ENCODE assay signal across 8 cellular contexts in the genomic region with DNA sequence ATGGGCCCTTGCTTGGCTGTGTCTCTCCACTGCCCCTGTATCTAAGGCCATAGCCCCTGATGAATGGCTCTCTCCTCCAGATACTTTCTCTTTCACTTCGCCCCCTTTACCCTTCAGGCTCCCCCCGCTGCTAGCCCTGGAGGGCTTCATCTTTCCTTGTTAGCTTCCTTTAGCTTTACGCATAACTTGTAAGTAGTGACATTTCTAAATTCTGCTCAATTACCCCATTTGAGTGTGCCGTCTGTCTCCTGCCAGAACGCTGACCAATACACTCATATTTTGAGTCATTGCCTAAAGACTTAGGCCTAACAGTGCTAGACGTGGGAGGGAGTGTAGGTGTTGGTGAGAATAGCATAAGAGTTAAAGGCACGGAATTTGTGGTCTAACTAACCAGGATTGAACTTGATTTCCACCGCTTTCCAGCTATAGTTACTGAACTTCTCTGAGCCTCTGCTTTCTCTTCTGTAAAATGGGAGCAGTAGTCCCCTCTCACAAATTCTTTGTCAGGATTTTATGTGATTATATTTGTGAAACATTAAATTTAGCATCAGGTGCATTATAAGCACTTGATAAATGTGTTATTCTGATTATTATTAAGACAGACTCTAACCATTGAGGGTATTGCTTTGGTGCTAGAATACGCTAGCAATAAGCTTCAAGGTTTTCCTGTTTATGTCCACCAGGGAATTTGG.
DNase-seq lines count a peak whose midpoint lies in the region; ATAC-seq and TF ChIP-seq lines count a peak whose summit lies in the region.

No MANE protein-coding gene starts in this region.

- intact Hi-C loops in activated CD8-positive, alpha-beta T cell treated with anti-CD3 and anti-CD28 coated beads for 36 hours (cut with micrococcal nuclease) = loop anchor here (2.0 kb wide), 1 partner anchor 123 kb away; no protein-coding TSS in a partner anchor

- peak; percentile 80 for DNase-seq in activated CD8-positive, alpha-beta T cell treated with anti-CD3 and anti-CD28 coated beads for 36 hours
- DNase-seq in NCI-H1930 (lab: John Stamatoyannopoulos, UW) = no peak
- no peak for DNase-seq in hepatic stellate cell (ENCODE audit: low spot score)
- no peak for DNase-seq in NCI-H1694 (lab: John Stamatoyannopoulos, UW)
- DNase-seq in NCI-H2227 treated with DMSO at 0.1 percent for 48 hours (lab: John Stamatoyannopoulos, UW) = no peak

- CTCF ChIA-PET in activated CD8-positive, alpha-beta T cell treated with anti-CD3 and anti-CD28 coated beads for 36 hours (lab: Charles Lee) = interaction anchor here (0.9 to 4.6 kb wide), 11 partner anchors 13 to 409 kb away, joined by 3 to 14 read pairs (median 4); no protein-coding TSS in a partner anchor

- no peak for TF ChIP-seq CTCF in activated CD8-positive, alpha-beta T cell treated with anti-CD3 and anti-CD28 coated beads for 36 hours (IDR thresholded peaks at IDR 0.05)

- H3K36me3 ChIP-seq in muscle layer of colon (ENCODE audit: insufficient read depth, low read length) = no peaks in the 10 kb centered on the region

- no peaks in the 10 kb centered on the region for H3K27me3 Mint-ChIP-seq in activated CD8-positive, alpha-beta T cell treated with anti-CD3 and anti-CD28 coated beads for 36 hours

- H3K4me1 ChIP-seq in muscle layer of colon (ENCODE audit: insufficient read depth, low read length) = peaks cover 74% of the 10 kb centered on the region

- peaks cover 49% of the 10 kb centered on the region for H3K4me1 Mint-ChIP-seq in activated CD8-positive, alpha-beta T cell treated with anti-CD3 and anti-CD28 coated beads for 36 hours (ENCODE audit: low read depth)

- no peaks in the 10 kb centered on the region for H3K9me3 ChIP-seq in muscle layer of colon (ENCODE audit: low read length)

- POLR2A ChIA-PET in activated CD8-positive, alpha-beta T cell treated with anti-CD3 and anti-CD28 coated beads for 36 hours (lab: Charles Lee) = interaction anchor here (0.5 to 2.9 kb wide), 18 partner anchors 13 to 400 kb away, joined by 3 to 21 read pairs (median 6); a partner anchor contains a TSS

- peak overlapping the region; percentile 51 for H3K27ac ChIP-seq in muscle layer of colon (ENCODE audit: low read depth, low read length)

- H3K36me3 Mint-ChIP-seq in activated CD8-positive, alpha-beta T cell treated with anti-CD3 and anti-CD28 coated beads for 36 hours (ENCODE audit: low read depth) = no peaks in the 10 kb centered on the region

- H3K9me3 Mint-ChIP-seq in activated CD8-positive, alpha-beta T cell treated with anti-CD3 and anti-CD28 coated beads for 36 hours = no peaks in the 10 kb centered on the region

- H3K4me3 ChIP-seq in muscle layer of colon (ENCODE audit: low read depth in 1 of 2, low read length in 2 of 2) = peak overlapping the region in 1 of 2 donors; percentile 20

- H3K27me3 ChIP-seq in muscle layer of colon (ENCODE audit: control insufficient read depth in 1 of 2, insufficient read depth in 2 of 2, low read length in 2 of 2) = no peaks in the 10 kb centered on the region

- H3K9ac ChIP-seq in muscle layer of colon (ENCODE audit: low read length) = no peak overlapping the region

- peak; percentile 81 for ATAC-seq in GM18517 (IDR thresholded peaks at IDR 0.05; ENCODE audit: unreplicated experiment)
- ATAC-seq in HG02678 (IDR thresholded peaks at IDR 0.05; ENCODE audit: unreplicated experiment) = peak; percentile 76
- ATAC-seq in activated CD8-positive, alpha-beta T cell treated with anti-CD3 and anti-CD28 coated beads for 36 hours = peak; percentile 83

- H3K27ac Mint-ChIP-seq in activated CD8-positive, alpha-beta T cell treated with anti-CD3 and anti-CD28 coated beads for 36 hours = peak overlapping the region; percentile 84

- peak overlapping the region; percentile 33 for H3K4me3 Mint-ChIP-seq in activated CD8-positive, alpha-beta T cell treated with anti-CD3 and anti-CD28 coated beads for 36 hours
